In genomic region chr5:126253406-126253805, GRCh38 we compare ENCODE assay signal across 20 cellular contexts.
A peak's percentile ranks its signal among the peaks of the same experiment; 100 is the strongest.
DNase-seq lines count a peak whose midpoint lies in the region; ATAC-seq, FAIRE-seq and TF ChIP-seq lines count a peak whose summit lies in the region.
"Had no signal": no experiment of that assay in that cellular context is flagged by ENCODE, and none has a peak within 500 bp of the region (broad histone marks: within the 10 kb centered on the region; RNA-seq: fewer than 3 reads in every experiment).

No MANE protein-coding gene starts in this region.

- no peak overlapping the region for H3K23ac ChIP-seq in mesenchymal stem cell (ENCODE audit: low read length in 2 of 2)

- H4K20me1 ChIP-seq in HepG2 (ENCODE audit: insufficient read depth, low read length) = no peaks in the 10 kb centered on the region

- CTCF ChIA-PET in HepG2 (lab: Yijun Ruan, JAX; ENCODE audit: low intra/inter-chr PET ratio, low total read pairs) = no interaction called here
- CTCF ChIA-PET in activated CD4-positive, alpha-beta memory T cell treated with anti-CD3 and anti-CD28 coated beads for 36 hours (lab: Charles Lee) = interaction anchor here (0.5 kb wide), 1 partner anchor 151 kb away, joined by 3 read pairs; no protein-coding TSS in a partner anchor

- H3K9me3 Mint-ChIP-seq in natural killer cell treated with Interleukin-12 subunit alpha and Interleukin-12 subunit beta and Interleukin-15 and Interleukin-18, amount 100 ng/mL, for 72 hours = peaks cover 12% of the 10 kb centered on the region
- H3K9me3 Mint-ChIP-seq in activated CD4-positive, alpha-beta memory T cell treated with anti-CD3 and anti-CD28 coated beads for 36 hours = peaks cover 4% of the 10 kb centered on the region
- H3K9me3 Mint-ChIP-seq: CD4-positive, alpha-beta T cell had no signal

- H2AFZ ChIP-seq in HepG2 (ENCODE audit: low read length) = no peak overlapping the region
- H2AFZ ChIP-seq in mesenchymal stem cell (ENCODE audit: low read depth, low read length) = no peak overlapping the region

- 81% methylated on average over 1 of the region's 1 CpG for WGBS in liver
- WGBS in HepG2 (ENCODE audit: low lambda C conversion rate) = 0% methylated on average over 1 of the region's 1 CpG
- 88% methylated on average over 1 of the region's 1 CpG for WGBS in mesenchymal stem cell
- 92% methylated on average over 1 of the region's 1 CpG for WGBS in esophagus muscularis mucosa

- intact Hi-C loops in HepG2 (cut with micrococcal nuclease; ENCODE audit: unreplicated experiment) = no loop called here
- intact Hi-C loops in kidney (cut with DNase I) = no loop called here
- intact Hi-C loops in activated CD4-positive, alpha-beta memory T cell treated with anti-CD3 and anti-CD28 coated beads for 36 hours (cut with micrococcal nuclease) = no loop called here
- intact Hi-C loops in esophagus muscularis mucosa (cut with DNase I) = no loop called here

- no peak overlapping the region for H2AK5ac ChIP-seq in mesenchymal stem cell (ENCODE audit: low read length, severe bottlenecking)

- no peaks in the 10 kb centered on the region for H3K79me1 ChIP-seq in mesenchymal stem cell (replicated peaks; ENCODE audit: low read length, poor library complexity, severe bottlenecking)

- H2BK120ac ChIP-seq in mesenchymal stem cell (ENCODE audit: low read depth, low read length) = no peak overlapping the region

- FAIRE-seq in HepG2 (lab: Jason Lieb, UNC) (no peak), kidney (lab: Jason Lieb, UNC) (peak; percentile 93)
- FAIRE-seq: GM12892, GM18507 had no signal

- no peak overlapping the region for H3K14ac ChIP-seq in mesenchymal stem cell (ENCODE audit: low read length in 2 of 2)

- no peak for ATAC-seq in HepG2
- no peak for ATAC-seq in natural killer cell treated with Interleukin-12 subunit alpha and Interleukin-12 subunit beta and Interleukin-15 and Interleukin-18, amount 100 ng/mL, for 72 hours
- ATAC-seq: HCT116 had no signal

- no peak overlapping the region for H2BK12ac ChIP-seq in mesenchymal stem cell (ENCODE audit: low read length in 2 of 2)

- TF ChIP-seq EP300 in HepG2 (IDR thresholded peaks at IDR 0.05; ENCODE audit: low read depth in 2 of 2, low read length in 2 of 2) (no peak), HepG2 (CRISPR knock-in tag; IDR thresholded peaks at IDR 0.05; ENCODE audit: borderline replicate concordance) (no peak), esophagus muscularis mucosa (IDR thresholded peaks at IDR 0.05) (no peak)

- H3K4me3 Mint-ChIP-seq in natural killer cell treated with Interleukin-12 subunit alpha and Interleukin-12 subunit beta and Interleukin-15 and Interleukin-18, amount 100 ng/mL, for 72 hours = no peak overlapping the region
- H3K4me3 Mint-ChIP-seq in activated CD4-positive, alpha-beta memory T cell treated with anti-CD3 and anti-CD28 coated beads for 36 hours = no peak overlapping the region
- H3K4me3 Mint-ChIP-seq: CD4-positive, alpha-beta T cell had no signal

- H3K27me3 ChIP-seq in liver (ENCODE audit: control insufficient read depth in 4 of 4, insufficient read depth in 4 of 4, low read length in 3 of 4) (no peaks in the 10 kb centered on the region), HepG2 (ENCODE audit: control insufficient read depth in 1 of 2, insufficient read depth in 2 of 2, low read length in 2 of 2) (no peaks in the 10 kb centered on the region), mesenchymal stem cell (ENCODE audit: control insufficient read depth in 1 of 2, insufficient read depth in 1 of 2, low read length in 2 of 2) (no peaks in the 10 kb centered on the region), esophagus muscularis mucosa (no peaks in the 10 kb centered on the region)

- no peak overlapping the region for H4K8ac ChIP-seq in mesenchymal stem cell (ENCODE audit: low read length)

- peaks cover 5% of the 10 kb centered on the region for H3K36me3 Mint-ChIP-seq in natural killer cell treated with Interleukin-12 subunit alpha and Interleukin-12 subunit beta and Interleukin-15 and Interleukin-18, amount 100 ng/mL, for 72 hours
- no peaks in the 10 kb centered on the region for H3K36me3 Mint-ChIP-seq in activated CD4-positive, alpha-beta memory T cell treated with anti-CD3 and anti-CD28 coated beads for 36 hours

- no peak overlapping the region for H3K4ac ChIP-seq in mesenchymal stem cell (ENCODE audit: low read depth in 1 of 2, low read length in 2 of 2)

- no TSS peak for BruUV-seq in HepG2 (replicated peaks; lab: Mats Ljungman, UMichigan)

- H3K4me3 ChIP-seq in liver (ENCODE audit: low read depth in 1 of 3, low read length in 3 of 3) (no peak overlapping the region), HepG2 (replicated peaks in 1 of 3; ENCODE audit: insufficient read depth in 1 of 3, low read depth in 2 of 3, low read length in 3 of 3) (no peak overlapping the region), kidney (ENCODE audit: low read length in 2 of 2) (peak overlapping the region in 1 of 2 donors; percentile 1), mesenchymal stem cell (ENCODE audit: insufficient read depth in 1 of 2, low read depth in 1 of 2, low read length in 2 of 2) (no peak overlapping the region), esophagus muscularis mucosa (no peak overlapping the region)

- H3K27ac ChIP-seq in liver (ENCODE audit: low read depth in 1 of 2, low read length in 2 of 2) (no peak overlapping the region), HepG2 (ENCODE audit: extremely low read length, insufficient read depth, low read length) (no peak overlapping the region), kidney (ENCODE audit: low read depth in 2 of 2, low read length in 2 of 2) (no peak overlapping the region), mesenchymal stem cell (ENCODE audit: low read length, poor library complexity, severe bottlenecking) (peak overlapping the region; percentile 53), esophagus muscularis mucosa (replicated peaks in 1 of 4) (no peak overlapping the region)

- in situ Hi-C loops in HepG2 (cut with HindIII; ENCODE audit: extremely low pct_ligation_motif_present, low pct_unique_long_range_greater_than_20kb) = no loop called here

- no peak overlapping the region for H4K91ac ChIP-seq in mesenchymal stem cell (ENCODE audit: low read length)

- no peaks in the 10 kb centered on the region for H3K27me3 Mint-ChIP-seq in natural killer cell treated with Interleukin-12 subunit alpha and Interleukin-12 subunit beta and Interleukin-15 and Interleukin-18, amount 100 ng/mL, for 72 hours
- peaks cover 2% of the 10 kb centered on the region for H3K27me3 Mint-ChIP-seq in activated CD4-positive, alpha-beta memory T cell treated with anti-CD3 and anti-CD28 coated beads for 36 hours

- TF ChIP-seq CTCF in liver (IDR thresholded peaks at IDR 0.05; ENCODE audit: low read depth, low read length, missing input control) = no peak
- no peak for TF ChIP-seq CTCF in HepG2 (CRISPR knock-in tag; IDR thresholded peaks at IDR 0.05)
- TF ChIP-seq CTCF in kidney (IDR thresholded peaks at IDR 0.05; ENCODE audit: borderline replicate concordance, extremely low read depth, insufficient read depth) = no peak
- TF ChIP-seq CTCF in esophagus muscularis mucosa (IDR thresholded peaks at IDR 0.05) = no peak

- H3K9ac ChIP-seq in liver (ENCODE audit: low read depth in 1 of 2, low read length in 2 of 2) (no peak overlapping the region), HepG2 (ENCODE audit: insufficient read depth, low read depth, low read length) (no peak overlapping the region), kidney (ENCODE audit: low read length in 2 of 2) (no peak overlapping the region), mesenchymal stem cell (ENCODE audit: low read length) (no peak overlapping the region)

- H3K9me3 ChIP-seq in liver (ENCODE audit: control insufficient read depth in 4 of 4, low read length in 3 of 4) (peaks cover 0 to 7% (median 0%) of the 10 kb centered on the region in 4 donors), HepG2 (ENCODE audit: low read length) (no peaks in the 10 kb centered on the region), kidney (ENCODE audit: control insufficient read depth in 1 of 2, low read length in 2 of 2) (no peaks in the 10 kb centered on the region), mesenchymal stem cell (ENCODE audit: control insufficient read depth, low read length) (peaks cover 8% of the 10 kb centered on the region), esophagus muscularis mucosa (peaks cover 0 to 5% (median 1%) of the 10 kb centered on the region in 4 donors)

- H3K36me3 ChIP-seq in liver (ENCODE audit: control insufficient read depth in 4 of 4, insufficient read depth in 3 of 4, low read depth in 1 of 4, low read length in 3 of 4) (no peaks in the 10 kb centered on the region), HepG2 (replicated peaks in 1 of 2; ENCODE audit: control insufficient read depth in 1 of 2, insufficient read depth in 2 of 2, low read length in 2 of 2) (no peaks in the 10 kb centered on the region), kidney (ENCODE audit: control insufficient read depth in 1 of 2, insufficient read depth in 2 of 2, low read length in 2 of 2) (no peaks in the 10 kb centered on the region), mesenchymal stem cell (ENCODE audit: control insufficient read depth in 1 of 2, insufficient read depth in 2 of 2, low read depth in 1 of 2, low read length in 2 of 2) (peaks cover 0 to 3% of the 10 kb centered on the region in 2 experiments), esophagus muscularis mucosa (no peaks in the 10 kb centered on the region)

- DNase-seq in HepG2 (ENCODE audit: low spot score) (no peak), kidney (no peak), mesenchymal stem cell (no peak), AML-193 (lab: John Stamatoyannopoulos, UW) (no peak), esophagus muscularis mucosa (ENCODE audit: extremely low spot score) (no peak)
- no peak for DNase-seq in natural killer cell treated with Interleukin-12 subunit alpha and Interleukin-12 subunit beta and Interleukin-15 and Interleukin-18, amount 100 ng/mL, for 72 hours (ENCODE audit: low spot score)
- no peak for DNase-seq in activated CD4-positive, alpha-beta memory T cell treated with anti-CD3 and anti-CD28 coated beads for 36 hours
- DNase-seq: 8988T; Calu3; CD4-positive, alpha-beta T cell; GOT3; KBM-7; NCI-H1694 treated with DMSO at 0.1 percent for 48 hours; NCI-H510A; NCI-H774; SHP77 had no signal

- peaks cover 0 to 4% (median 3%) of the 10 kb centered on the region in 4 donors for H3K4me1 ChIP-seq in liver (ENCODE audit: control insufficient read depth in 4 of 4, insufficient read depth in 4 of 4, low read length in 3 of 4)
- H3K4me1 ChIP-seq in HepG2 (ENCODE audit: insufficient read depth, low read length) = no peaks in the 10 kb centered on the region
- peaks cover 0 to 11% of the 10 kb centered on the region in 2 donors for H3K4me1 ChIP-seq in kidney (ENCODE audit: control insufficient read depth in 1 of 2, insufficient read depth in 1 of 2, low read depth in 1 of 2, low read length in 2 of 2)
- H3K4me1 ChIP-seq in mesenchymal stem cell (ENCODE audit: control insufficient read depth, insufficient read depth, low read depth, low read length) = no peaks in the 10 kb centered on the region
- no peaks in the 10 kb centered on the region for H3K4me1 ChIP-seq in esophagus muscularis mucosa

- no peaks in the 10 kb centered on the region for H3K4me1 Mint-ChIP-seq in natural killer cell treated with Interleukin-12 subunit alpha and Interleukin-12 subunit beta and Interleukin-15 and Interleukin-18, amount 100 ng/mL, for 72 hours (ENCODE audit: low read depth in 2 of 2)
- no peaks in the 10 kb centered on the region for H3K4me1 Mint-ChIP-seq in activated CD4-positive, alpha-beta memory T cell treated with anti-CD3 and anti-CD28 coated beads for 36 hours (ENCODE audit: low read depth)

- no peak overlapping the region for H2BK5ac ChIP-seq in mesenchymal stem cell (ENCODE audit: low read depth, low read length, poor library complexity, severe bottlenecking)

- TF ChIP-seq RAD21 in liver (IDR thresholded peaks at IDR 0.05) (peak; percentile 25 to 27), HepG2 (CRISPR knock-in tag; IDR thresholded peaks at IDR 0.05) (no peak)

- no peak overlapping the region for H3K18ac ChIP-seq in mesenchymal stem cell (ENCODE audit: low read depth in 1 of 2, low read length in 2 of 2)

- no peak overlapping the region for H3K27ac Mint-ChIP-seq in natural killer cell treated with Interleukin-12 subunit alpha and Interleukin-12 subunit beta and Interleukin-15 and Interleukin-18, amount 100 ng/mL, for 72 hours
- H3K27ac Mint-ChIP-seq in activated CD4-positive, alpha-beta memory T cell treated with anti-CD3 and anti-CD28 coated beads for 36 hours = no peak overlapping the region
- H3K27ac Mint-ChIP-seq: CD4-positive, alpha-beta T cell had no signal

- no peak for TF ChIP-seq POLR2A in HepG2 (IDR thresholded peaks at IDR 0.05; ENCODE audit: insufficient read depth in 1 of 2, low read depth in 2 of 2, low read length in 2 of 2)
- TF ChIP-seq POLR2A in esophagus muscularis mucosa (IDR thresholded peaks at IDR 0.05; ENCODE audit: low read depth) = no peak

- no peak overlapping the region for H3K4me2 ChIP-seq in HepG2 (ENCODE audit: low read depth, low read length)
- H3K4me2 ChIP-seq in mesenchymal stem cell (ENCODE audit: low read length, poor library complexity, severe bottlenecking) = no peak overlapping the region

- POLR2A ChIA-PET in HepG2 (lab: Yijun Ruan, JAX) = no interaction called here
- POLR2A ChIA-PET in activated CD4-positive, alpha-beta memory T cell treated with anti-CD3 and anti-CD28 coated beads for 36 hours (lab: Charles Lee) = no interaction called here

- H2BK15ac ChIP-seq in mesenchymal stem cell (ENCODE audit: low read depth, poor library complexity, severe bottlenecking) = no peak overlapping the region

- H3K79me2 ChIP-seq in HepG2 (ENCODE audit: insufficient read depth, low read length) = no peaks in the 10 kb centered on the region
